ENCODE assay signal across 16 cellular contexts in the genomic region with DNA sequence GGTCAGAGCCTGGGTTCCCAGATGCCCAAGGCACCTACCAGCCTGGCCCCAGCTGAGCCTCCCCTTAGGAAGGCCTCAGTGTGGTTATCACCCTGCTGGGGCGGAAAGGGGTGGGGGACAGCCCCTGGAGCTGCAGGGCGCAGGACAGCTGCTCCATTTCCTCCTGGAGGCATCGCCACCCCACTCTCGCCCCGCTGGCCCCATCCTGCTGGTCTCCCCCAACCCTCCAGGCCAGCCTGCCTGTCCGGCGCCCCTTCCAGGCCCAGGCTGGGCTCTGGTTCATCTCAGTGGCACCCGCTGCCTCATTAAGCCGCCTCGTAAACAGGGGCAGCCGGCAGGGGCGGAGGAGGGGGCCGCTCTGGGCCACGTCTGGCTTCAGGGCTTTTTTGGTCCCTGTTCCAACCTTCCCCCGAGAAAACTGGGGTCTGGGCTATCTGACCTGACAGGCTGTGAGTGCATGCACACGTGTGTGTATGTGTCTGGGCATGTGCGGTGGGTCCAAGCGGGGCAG. TPM values are rescaled to one million over a fixed set of nuclear protein-coding genes. Genes with fewer than 3 reads are reported as not detected.
DNase-seq lines count a peak whose midpoint lies in the region; ATAC-seq, FAIRE-seq and TF ChIP-seq lines count a peak whose summit lies in the region.
"Had no signal": no experiment of that assay in that cellular context is flagged by ENCODE, and none has a peak within 500 bp of the region (broad histone marks: within the 10 kb centered on the region; RNA-seq: fewer than 3 reads in every experiment).

No MANE protein-coding gene starts in this region.

- no peaks in the 10 kb centered on the region for H3F3A ChIP-seq in SK-N-SH (replicated peaks; ENCODE audit: insufficient read depth)

- no peak overlapping the region for H3K4me2 ChIP-seq in SK-N-SH

- H4K20me1 ChIP-seq in SK-N-SH (ENCODE audit: insufficient read depth): no peaks in the 10 kb centered on the region

- TF ChIP-seq CTCF in SK-N-SH (IDR thresholded peaks at IDR 0.05) (no peak), fibroblast of villous mesenchyme (IDR thresholded peaks at IDR 0.05; ENCODE audit: insufficient read depth, low read depth, low read length) (no peak), D721Med (IDR thresholded peaks at IDR 0.05; ENCODE audit: insufficient read depth, missing control alignments) (no peak)

- no peaks in the 10 kb centered on the region for H3K9me3 ChIP-seq in SK-N-SH
- H3K9me3 ChIP-seq: Caco-2 had no signal

- no peak for TF ChIP-seq RAD21 in SK-N-SH (IDR thresholded peaks at IDR 0.05; ENCODE audit: low read length)

- DNase-seq in SK-N-SH: peak; percentile 78
- DNase-seq in ELF-1 (ENCODE audit: low read depth, low spot score): peak; percentile 45
- peak; percentile 12 for DNase-seq in fibroblast of villous mesenchyme (ENCODE audit: low read depth)
- peak; percentile 64 for DNase-seq in posterior vena cava (ENCODE audit: low spot score)
- no peak for DNase-seq in D721Med (ENCODE audit: insufficient read length, low spot score)
- DNase-seq in NOMO-1 (lab: John Stamatoyannopoulos, UW; ENCODE audit: unreplicated experiment in 2 of 2): no peak
- no peak for DNase-seq in H54 (ENCODE audit: insufficient read length, low spot score)
- DNase-seq: 8988T; GDM1; HFFc6; KBM-7; NK-92 treated with Interleukin-12 subunit alpha and Interleukin-12 subunit beta, amount 100 ng/mL, for 24 hours had no signal

- no peak overlapping the region for H3K9ac ChIP-seq in SK-N-SH

- FAIRE-seq in D721Med (lab: Jason Lieb, UNC) (no peak), H54 (lab: Jason Lieb, UNC) (no peak)
- FAIRE-seq: GM12892, GM19239 had no signal

- no peak for TF ChIP-seq EP300 in SK-N-SH (IDR thresholded peaks at IDR 0.05; ENCODE audit: borderline replicate concordance in 1 of 2, low read depth in 1 of 2, low read length in 1 of 2)

- 92% methylated on average over 8 of the region's 18 CpGs for WGBS in SK-N-SH (ENCODE audit: low lambda C conversion rate)

- no peaks in the 10 kb centered on the region for H3K36me3 ChIP-seq in SK-N-SH (replicated peaks in 1 of 2; ENCODE audit: control insufficient read depth in 1 of 2, insufficient read depth in 2 of 2, low read length in 1 of 2)

- no peak for TF ChIP-seq POLR2A in H54 (IDR thresholded peaks at IDR 0.05; ENCODE audit: low read depth, low read length)

- no peak for ATAC-seq in SK-N-SH treated with all-trans-retinoic acid at 6 μM for 48 hours

- no peaks in the 10 kb centered on the region for H3K79me2 ChIP-seq in SK-N-SH (ENCODE audit: insufficient read depth)

- H3K27ac ChIP-seq in SK-N-SH (ENCODE audit: low read depth in 2 of 2, low read length in 1 of 2): peak overlapping the region in 1 of 2 experiments; percentile 91; a peak in 2 of 4 replicates

- H3K4me3 ChIP-seq in SK-N-SH (ENCODE audit: low read depth in 2 of 2, low read length in 1 of 2): no peak overlapping the region
- no peak overlapping the region for H3K4me3 ChIP-seq in fibroblast of villous mesenchyme (ENCODE audit: low read depth, low read length)

- CTCF ChIA-PET in SK-N-SH (lab: Yijun Ruan, JAX): interaction anchor here (0.6 to 18.0 kb wide), 4 partner anchors 28 to 184 kb away, joined by 3 to 507 read pairs (median 4); a partner anchor contains a TSS

- H3K4me1 ChIP-seq in SK-N-SH (ENCODE audit: control insufficient read depth in 1 of 2, insufficient read depth in 2 of 2, low read depth in 1 of 2, low read length in 1 of 2): peaks cover 0 to 76% of the 10 kb centered on the region in 2 experiments; a peak in 1 of 4 replicates
- H3K4me1 ChIP-seq: Caco-2 had no signal

- no peak overlapping the region for H2AFZ ChIP-seq in SK-N-SH (ENCODE audit: low read depth)

- intact Hi-C loops in posterior vena cava (cut with DNase I): no loop called here

- H3K9me2 ChIP-seq in SK-N-SH: no peaks in the 10 kb centered on the region

- POLR2A ChIA-PET in SK-N-SH (lab: Yijun Ruan, JAX): no interaction called here

- no peaks in the 10 kb centered on the region; the same call in 1 of the 2 replicates for H3K27me3 ChIP-seq in SK-N-SH (ENCODE audit: insufficient read depth)

TF ChIP-seq in SK-N-SH, 30 proteins besides CTCF, POLR2A, EP300 and RAD21:
- TF ChIP-seq RXRA (IDR thresholded peaks at IDR 0.05; ENCODE audit: borderline replicate concordance, low read depth): no peak
- TF ChIP-seq, protein P1, sequence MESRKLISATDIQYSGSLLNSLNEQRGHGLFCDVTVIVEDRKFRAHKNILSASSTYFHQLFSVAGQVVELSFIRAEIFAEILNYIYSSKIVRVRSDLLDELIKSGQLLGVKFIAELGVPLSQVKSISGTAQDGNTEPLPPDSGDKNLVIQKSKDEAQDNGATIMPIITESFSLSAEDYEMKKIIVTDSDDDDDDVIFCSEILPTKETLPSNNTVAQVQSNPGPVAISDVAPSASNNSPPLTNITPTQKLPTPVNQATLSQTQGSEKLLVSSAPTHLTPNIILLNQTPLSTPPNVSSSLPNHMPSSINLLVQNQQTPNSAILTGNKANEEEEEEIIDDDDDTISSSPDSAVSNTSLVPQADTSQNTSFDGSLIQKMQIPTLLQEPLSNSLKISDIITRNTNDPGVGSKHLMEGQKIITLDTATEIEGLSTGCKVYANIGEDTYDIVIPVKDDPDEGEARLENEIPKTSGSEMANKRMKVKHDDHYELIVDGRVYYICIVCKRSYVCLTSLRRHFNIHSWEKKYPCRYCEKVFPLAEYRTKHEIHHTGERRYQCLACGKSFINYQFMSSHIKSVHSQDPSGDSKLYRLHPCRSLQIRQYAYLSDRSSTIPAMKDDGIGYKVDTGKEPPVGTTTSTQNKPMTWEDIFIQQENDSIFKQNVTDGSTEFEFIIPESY (IDR thresholded peaks at IDR 0.05; ENCODE audit: borderline replicate concordance, low read depth): no peak
- TF ChIP-seq TCF12 (IDR thresholded peaks at IDR 0.05): no peak
- no peak for TF ChIP-seq TEAD4 (IDR thresholded peaks at IDR 0.05; ENCODE audit: borderline replicate concordance, insufficient read depth)
- no peak for TF ChIP-seq JUND (IDR thresholded peaks at IDR 0.05)
- peak; percentile 26; the same call in 1 of the 2 replicates for TF ChIP-seq GATA2 (CRISPR knock-in tag; IDR thresholded peaks at IDR 0.05)
- no peak for TF ChIP-seq EZH2phosphoT487 (IDR thresholded peaks at IDR 0.05; ENCODE audit: borderline replicate concordance, low read depth)
- no peak for TF ChIP-seq RFX5 (IDR thresholded peaks at IDR 0.05; ENCODE audit: low read length)

TF ChIP-seq in SK-N-SH treated with all-trans-retinoic acid at 6 μM for 48 hours, 23 proteins besides CTCF, POLR2A, EP300 and RAD21:
- TF ChIP-seq, protein P2, sequence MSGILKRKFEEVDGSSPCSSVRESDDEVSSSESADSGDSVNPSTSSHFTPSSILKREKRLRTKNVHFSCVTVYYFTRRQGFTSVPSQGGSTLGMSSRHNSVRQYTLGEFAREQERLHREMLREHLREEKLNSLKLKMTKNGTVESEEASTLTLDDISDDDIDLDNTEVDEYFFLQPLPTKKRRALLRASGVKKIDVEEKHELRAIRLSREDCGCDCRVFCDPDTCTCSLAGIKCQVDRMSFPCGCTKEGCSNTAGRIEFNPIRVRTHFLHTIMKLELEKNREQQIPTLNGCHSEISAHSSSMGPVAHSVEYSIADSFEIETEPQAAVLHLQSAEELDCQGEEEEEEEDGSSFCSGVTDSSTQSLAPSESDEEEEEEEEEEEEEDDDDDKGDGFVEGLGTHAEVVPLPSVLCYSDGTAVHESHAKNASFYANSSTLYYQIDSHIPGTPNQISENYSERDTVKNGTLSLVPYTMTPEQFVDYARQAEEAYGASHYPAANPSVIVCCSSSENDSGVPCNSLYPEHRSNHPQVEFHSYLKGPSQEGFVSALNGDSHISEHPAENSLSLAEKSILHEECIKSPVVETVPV (CRISPR knock-in tag; IDR thresholded peaks at IDR 0.05): no peak
- TF ChIP-seq PPARA (CRISPR knock-in tag; IDR thresholded peaks at IDR 0.05; ENCODE audit: borderline replicate concordance) (no peak), ESRRG (CRISPR knock-in tag; IDR thresholded peaks at IDR 0.05) (no peak), ZNF565 (CRISPR knock-in tag; conservative IDR thresholded peaks at IDR 0.05; ENCODE audit: low read depth) (no peak), SNAI2 (CRISPR knock-in tag; IDR thresholded peaks at IDR 0.05) (no peak)
- TF ChIP-seq, protein P3, sequence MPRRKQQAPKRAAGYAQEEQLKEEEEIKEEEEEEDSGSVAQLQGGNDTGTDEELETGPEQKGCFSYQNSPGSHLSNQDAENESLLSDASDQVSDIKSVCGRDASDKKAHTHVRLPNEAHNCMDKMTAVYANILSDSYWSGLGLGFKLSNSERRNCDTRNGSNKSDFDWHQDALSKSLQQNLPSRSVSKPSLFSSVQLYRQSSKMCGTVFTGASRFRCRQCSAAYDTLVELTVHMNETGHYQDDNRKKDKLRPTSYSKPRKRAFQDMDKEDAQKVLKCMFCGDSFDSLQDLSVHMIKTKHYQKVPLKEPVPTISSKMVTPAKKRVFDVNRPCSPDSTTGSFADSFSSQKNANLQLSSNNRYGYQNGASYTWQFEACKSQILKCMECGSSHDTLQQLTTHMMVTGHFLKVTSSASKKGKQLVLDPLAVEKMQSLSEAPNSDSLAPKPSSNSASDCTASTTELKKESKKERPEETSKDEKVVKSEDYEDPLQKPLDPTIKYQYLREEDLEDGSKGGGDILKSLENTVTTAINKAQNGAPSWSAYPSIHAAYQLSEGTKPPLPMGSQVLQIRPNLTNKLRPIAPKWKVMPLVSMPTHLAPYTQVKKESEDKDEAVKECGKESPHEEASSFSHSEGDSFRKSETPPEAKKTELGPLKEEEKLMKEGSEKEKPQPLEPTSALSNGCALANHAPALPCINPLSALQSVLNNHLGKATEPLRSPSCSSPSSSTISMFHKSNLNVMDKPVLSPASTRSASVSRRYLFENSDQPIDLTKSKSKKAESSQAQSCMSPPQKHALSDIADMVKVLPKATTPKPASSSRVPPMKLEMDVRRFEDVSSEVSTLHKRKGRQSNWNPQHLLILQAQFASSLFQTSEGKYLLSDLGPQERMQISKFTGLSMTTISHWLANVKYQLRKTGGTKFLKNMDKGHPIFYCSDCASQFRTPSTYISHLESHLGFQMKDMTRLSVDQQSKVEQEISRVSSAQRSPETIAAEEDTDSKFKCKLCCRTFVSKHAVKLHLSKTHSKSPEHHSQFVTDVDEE (CRISPR knock-in tag; IDR thresholded peaks at IDR 0.05): no peak

RNA-seq across cellular contexts. Expression of a gene that starts 30.8 kb away (rescaled TPM):
- 1.2 and 1.5 TPM in 2 replicates for polyA plus RNA-seq in SK-N-SH (2012; rRNA removed)
- polyA plus RNA-seq in SK-N-SH (2012; cell fraction: cytosol; rRNA removed): 0.44 and 1.2 TPM in 2 replicates
- polyA plus RNA-seq in SK-N-SH (2012; cell fraction: nucleus; rRNA removed): 0.18 and 1.0 TPM in 2 replicates
- total RNA-seq in fibroblast of villous mesenchyme (not detected in 2 replicates), posterior vena cava (under 1 TPM; 0.24 to 0.74 TPM)

RNA-seq across cellular contexts. Expression of a gene that starts 36.0 kb away (rescaled TPM):
- 1.8 and 3.7 TPM in 2 replicates for polyA plus RNA-seq in SK-N-SH (2012; rRNA removed)
- polyA plus RNA-seq in SK-N-SH (2012; cell fraction: cytosol; rRNA removed): 2.5 and 5.0 TPM in 2 replicates
- 1.2 and 2.3 TPM in 2 replicates for polyA plus RNA-seq in SK-N-SH (2012; cell fraction: nucleus; rRNA removed)
- total RNA-seq in fibroblast of villous mesenchyme: not detected in 2 replicates
- 10 to 100 TPM in 1 of 2 donors, 1 to 10 TPM in 1; 7.0 to 15.5 TPM for total RNA-seq in posterior vena cava
- total RNA-seq: HFFc6 had no signal

RNA-seq across cellular contexts. Expression of a gene that starts 58.3 kb away (rescaled TPM):
- 46.3 and 47.6 TPM in 2 replicates for polyA plus RNA-seq in SK-N-SH (2012; rRNA removed)
- 22.6 and 32.3 TPM in 2 replicates for polyA plus RNA-seq in SK-N-SH (2012; cell fraction: cytosol; rRNA removed)
- 21.7 and 29.2 TPM in 2 replicates for polyA plus RNA-seq in SK-N-SH (2012; cell fraction: nucleus; rRNA removed)
- total RNA-seq in fibroblast of villous mesenchyme: 14.7 and 14.8 TPM in 2 replicates
- 10 to 100 TPM in 1 of 2 donors, 1 to 10 TPM in 1; 5.1 to 10.8 TPM for total RNA-seq in posterior vena cava

Comparison
In these comparisons a context has a peak if more than half of its experiments do, and no peak if none do; other contexts are left out.
1. DNase-seq: peak in SK-N-SH (single experiment), ELF-1 (single experiment), fibroblast of villous mesenchyme (single experiment) and posterior vena cava (single experiment); none in D721Med (single experiment), NOMO-1 (0 of 2) and H54 (single experiment).